8 cellular contexts compared by ENCODE assay signal in genomic region chr19:1039646-1040475, GRCh38. TPM values are rescaled to one million over a fixed set of nuclear protein-coding genes. Genes with fewer than 3 reads are reported as not detected.
A peak's percentile ranks its signal among the peaks of the same experiment; 100 is the strongest.
DNase-seq lines count a peak whose midpoint lies in the region; ATAC-seq and TF ChIP-seq lines count a peak whose summit lies in the region.

Gene ABCA7, plus strand, starts transcription at chr19:1040107. Its CDS starts 1,255 bp downstream, at chr19:1041362.

- H3K9me3 Mint-ChIP-seq in WTC11, result no peaks in the 10 kb centered on the region
- no peaks in the 10 kb centered on the region for H3K9me3 Mint-ChIP-seq in immature natural killer cell

- peak within 1 kb of the TSS; percentile 53 to 65 for H3K4me3 ChIP-seq in cardiac fibroblast (replicated peaks in 1 of 2; ENCODE audit: low read depth in 2 of 2, low read length in 2 of 2)

- TF ChIP-seq CTCF in WTC11 (IDR thresholded peaks at IDR 0.05) (no peak), cardiac fibroblast (IDR thresholded peaks at IDR 0.05; ENCODE audit: low read depth, low read length) (no peak)

- ATAC-seq in GM19023 (IDR thresholded peaks at IDR 0.05; ENCODE audit: unreplicated experiment), result peak; percentile 81
- peak; percentile 65 for ATAC-seq in HG03196 (IDR thresholded peaks at IDR 0.05; ENCODE audit: unreplicated experiment)
- ATAC-seq in WTC11, result peak; percentile 84

- H3K27ac Mint-ChIP-seq in WTC11 (peak within 1 kb of the TSS; percentile 90), immature natural killer cell (peak within 1 kb of the TSS; percentile 79 to 93 (median 92))

- POLR2A ChIA-PET in WTC11 (lab: Charles Lee), result interaction anchor here (0.5 to 3.2 kb wide), 11 partner anchors 8 to 178 kb away, joined by 3 to 70 read pairs (median 4); partner anchors contain the start of genes ARHGAP45, CNN2 and RNU6-2

- peak within 1 kb of the TSS; percentile 84 for H3K4me3 Mint-ChIP-seq in WTC11
- H3K4me3 Mint-ChIP-seq in immature natural killer cell, result peak within 1 kb of the TSS; percentile 97 to 99 (median 98)

- peak; percentile 94 for DNase-seq in AG08395 (ENCODE audit: low spot score)
- DNase-seq in NCI-H345 (lab: John Stamatoyannopoulos, UW), result peak; percentile 99
- peak; percentile 100 for DNase-seq in WTC11 (ENCODE audit: low spot score)
- peak; percentile 97 to 99 for DNase-seq in cardiac fibroblast (ENCODE audit: low read depth in 2 of 2)
- peak; percentile 96 to 98 (median 98) for DNase-seq in immature natural killer cell
- DNase-seq in smooth muscle cell of the brain vasculature (ENCODE audit: low read depth, low spot score), result peak; percentile 92

- H3K4me1 Mint-ChIP-seq in WTC11 (peaks cover 12% of the 10 kb centered on the region), immature natural killer cell (peaks cover 41 to 45% of the 10 kb centered on the region in 2 donors)

- CTCF ChIA-PET in WTC11 (lab: Charles Lee), result interaction anchor here (0.5 to 3.4 kb wide), 13 partner anchors 9 to 181 kb away, joined by 3 to 29 read pairs (median 4); partner anchors contain the start of genes ARHGAP45 and CNN2

- peaks cover 28% of the 10 kb centered on the region for H3K36me3 Mint-ChIP-seq in WTC11
- H3K36me3 Mint-ChIP-seq in immature natural killer cell, result peaks cover 0 to 12% (median 0%) of the 10 kb centered on the region in 3 donors

- no peaks in the 10 kb centered on the region for H3K27me3 Mint-ChIP-seq in WTC11 (ENCODE audit: low read depth)
- H3K27me3 Mint-ChIP-seq in immature natural killer cell (ENCODE audit: low read depth in 3 of 3), result peaks cover 0 to 18% (median 11%) of the 10 kb centered on the region in 3 donors

TF ChIP-seq in WTC11, 78 proteins besides CTCF, POLR2A, EP300 and RAD21 (continues in another document):
- TF ChIP-seq NR1H2 (CRISPR knock-in tag; IDR thresholded peaks at IDR 0.05) (no peak), TEAD4 (CRISPR knock-in tag; IDR thresholded peaks at IDR 0.05) (no peak), ATF2 (CRISPR knock-in tag; IDR thresholded peaks at IDR 0.05; ENCODE audit: borderline replicate concordance, low read depth) (no peak), JAZF1 (CRISPR knock-in tag; IDR thresholded peaks at IDR 0.05) (no peak), NFYB (CRISPR knock-in tag; conservative IDR thresholded peaks at IDR 0.05; ENCODE audit: low read depth) (peak; percentile 99), NFE2L1 (CRISPR knock-in tag; IDR thresholded peaks at IDR 0.05) (peak; percentile 57; the same call in 1 of the 2 replicates), ARID4B (CRISPR knock-in tag; IDR thresholded peaks at IDR 0.05; ENCODE audit: borderline replicate concordance) (peak; percentile 15; the same call in 1 of the 2 replicates), ZNF281 (CRISPR knock-in tag; IDR thresholded peaks at IDR 0.05) (no peak), ZNF396 (CRISPR knock-in tag; IDR thresholded peaks at IDR 0.05; ENCODE audit: borderline replicate concordance) (no peak), ATF6 (CRISPR knock-in tag; IDR thresholded peaks at IDR 0.05) (no peak), PRRX2 (CRISPR knock-in tag; IDR thresholded peaks at IDR 0.05) (peak; percentile 90), ATF3 (CRISPR knock-in tag; conservative IDR thresholded peaks at IDR 0.05) (no peak), HMGXB4 (CRISPR knock-in tag; IDR thresholded peaks at IDR 0.05) (no peak), GTF2I (CRISPR knock-in tag; conservative IDR thresholded peaks at IDR 0.05) (no peak)

RNA-seq across cellular contexts. Expression of gene ABCA7, which starts in this region (rescaled TPM):
- total RNA-seq in WTC11 (2021), result 40.3 to 45.0 TPM (median 41.3 TPM) in 3 replicates
- 10 to 100 TPM in 1 of 3 donors, 1 to 10 TPM in 2; 4.5 to 13.3 (median 5.2) TPM for polyA plus RNA-seq in immature natural killer cell

Comparison
In these comparisons a context has a peak if more than half of its experiments do, and no peak if none do; other contexts are left out.
1. Peak in every context shown above with its lines: DNase-seq, ATAC-seq and H3K4me3 ChIP-seq.